2 cellular contexts compared by ENCODE assay signal in the genomic region with DNA sequence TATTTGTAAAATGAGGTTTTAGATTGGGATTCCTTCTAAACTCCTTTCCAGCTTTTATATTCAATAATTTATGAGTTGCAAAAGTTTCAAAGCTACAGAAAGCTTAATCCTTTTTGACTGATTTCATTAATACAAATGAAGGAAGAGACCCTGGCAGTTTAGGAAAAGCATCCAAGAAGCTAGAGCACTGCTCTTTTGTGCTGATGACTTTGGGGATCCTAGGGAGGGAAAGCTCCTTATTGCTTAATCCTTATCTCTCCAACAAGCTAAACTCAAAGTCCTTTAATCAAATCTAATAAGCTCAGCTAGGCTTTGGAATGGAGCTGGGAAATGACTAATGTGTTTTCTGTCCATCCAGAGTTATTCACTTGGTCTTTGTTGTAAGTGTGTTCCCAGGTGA.
TF ChIP-seq lines count a peak whose summit lies in the region.

No MANE protein-coding gene starts in this region.

TF ChIP-seq in neural cell, 6 proteins besides CTCF, POLR2A, EP300 and RAD21 (continued from another document):
- TF ChIP-seq, protein P1, sequence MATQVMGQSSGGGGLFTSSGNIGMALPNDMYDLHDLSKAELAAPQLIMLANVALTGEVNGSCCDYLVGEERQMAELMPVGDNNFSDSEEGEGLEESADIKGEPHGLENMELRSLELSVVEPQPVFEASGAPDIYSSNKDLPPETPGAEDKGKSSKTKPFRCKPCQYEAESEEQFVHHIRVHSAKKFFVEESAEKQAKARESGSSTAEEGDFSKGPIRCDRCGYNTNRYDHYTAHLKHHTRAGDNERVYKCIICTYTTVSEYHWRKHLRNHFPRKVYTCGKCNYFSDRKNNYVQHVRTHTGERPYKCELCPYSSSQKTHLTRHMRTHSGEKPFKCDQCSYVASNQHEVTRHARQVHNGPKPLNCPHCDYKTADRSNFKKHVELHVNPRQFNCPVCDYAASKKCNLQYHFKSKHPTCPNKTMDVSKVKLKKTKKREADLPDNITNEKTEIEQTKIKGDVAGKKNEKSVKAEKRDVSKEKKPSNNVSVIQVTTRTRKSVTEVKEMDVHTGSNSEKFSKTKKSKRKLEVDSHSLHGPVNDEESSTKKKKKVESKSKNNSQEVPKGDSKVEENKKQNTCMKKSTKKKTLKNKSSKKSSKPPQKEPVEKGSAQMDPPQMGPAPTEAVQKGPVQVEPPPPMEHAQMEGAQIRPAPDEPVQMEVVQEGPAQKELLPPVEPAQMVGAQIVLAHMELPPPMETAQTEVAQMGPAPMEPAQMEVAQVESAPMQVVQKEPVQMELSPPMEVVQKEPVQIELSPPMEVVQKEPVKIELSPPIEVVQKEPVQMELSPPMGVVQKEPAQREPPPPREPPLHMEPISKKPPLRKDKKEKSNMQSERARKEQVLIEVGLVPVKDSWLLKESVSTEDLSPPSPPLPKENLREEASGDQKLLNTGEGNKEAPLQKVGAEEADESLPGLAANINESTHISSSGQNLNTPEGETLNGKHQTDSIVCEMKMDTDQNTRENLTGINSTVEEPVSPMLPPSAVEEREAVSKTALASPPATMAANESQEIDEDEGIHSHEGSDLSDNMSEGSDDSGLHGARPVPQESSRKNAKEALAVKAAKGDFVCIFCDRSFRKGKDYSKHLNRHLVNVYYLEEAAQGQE (IDR thresholded peaks at IDR 0.05; ENCODE audit: borderline replicate concordance): no peak
- TF ChIP-seq TAF1 (IDR thresholded peaks at IDR 0.05; ENCODE audit: low read depth): no peak
- TF ChIP-seq SMC3 (conservative IDR thresholded peaks at IDR 0.05; ENCODE audit: poor library complexity): no peak
- no peak for TF ChIP-seq EZH2 (IDR thresholded peaks at IDR 0.05; ENCODE audit: borderline replicate concordance, insufficient read depth, low read length, poor library complexity, severe bottlenecking)
- no peak for TF ChIP-seq POLR2AphosphoS5 (IDR thresholded peaks at IDR 0.05)

TF ChIP-seq in GM23338, 12 proteins besides CTCF, POLR2A, EP300 and RAD21 (continued from another document):
- no peak for TF ChIP-seq ZNF462 (CRISPR knock-in tag; IDR thresholded peaks at IDR 0.05)
- no peak for TF ChIP-seq EZH2phosphoT487 (IDR thresholded peaks at IDR 0.05; ENCODE audit: unreplicated experiment)
- TF ChIP-seq, protein P2, sequence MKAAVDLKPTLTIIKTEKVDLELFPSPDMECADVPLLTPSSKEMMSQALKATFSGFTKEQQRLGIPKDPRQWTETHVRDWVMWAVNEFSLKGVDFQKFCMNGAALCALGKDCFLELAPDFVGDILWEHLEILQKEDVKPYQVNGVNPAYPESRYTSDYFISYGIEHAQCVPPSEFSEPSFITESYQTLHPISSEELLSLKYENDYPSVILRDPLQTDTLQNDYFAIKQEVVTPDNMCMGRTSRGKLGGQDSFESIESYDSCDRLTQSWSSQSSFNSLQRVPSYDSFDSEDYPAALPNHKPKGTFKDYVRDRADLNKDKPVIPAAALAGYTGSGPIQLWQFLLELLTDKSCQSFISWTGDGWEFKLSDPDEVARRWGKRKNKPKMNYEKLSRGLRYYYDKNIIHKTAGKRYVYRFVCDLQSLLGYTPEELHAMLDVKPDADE (IDR thresholded peaks at IDR 0.05): no peak
TF ChIP-seq in GM23338: peak in this region for 0.
